16 cellular contexts compared by ENCODE assay signal in genomic region chr2:113978524-113979171, GRCh38.
A peak's percentile ranks its signal among the peaks of the same experiment; 100 is the strongest.
DNase-seq lines count a peak whose midpoint lies in the region; ATAC-seq and TF ChIP-seq lines count a peak whose summit lies in the region.
"Had no signal": no experiment of that assay in that cellular context is flagged by ENCODE, and none has a peak within 500 bp of the region (broad histone marks: within the 10 kb centered on the region; RNA-seq: fewer than 3 reads in every experiment).

No MANE protein-coding gene starts in this region.

- H3K27me3 ChIP-seq in breast epithelium (no peaks in the 10 kb centered on the region), testis (no peaks in the 10 kb centered on the region)
- H3K27me3 ChIP-seq: gastrocnemius medialis, upper lobe of left lung had no signal

- WGBS in testis, 2 donors = 58 to 68% methylated on average over 19 to 20 of the region's 20 CpGs

- no peak overlapping the region for H3K27ac Mint-ChIP-seq in MCF 10A (ENCODE audit: low read depth, unreplicated experiment)
- peak overlapping the region; percentile 72 for H3K27ac Mint-ChIP-seq in central memory CD8-positive, alpha-beta T cell (ENCODE audit: low read depth)
- H3K27ac Mint-ChIP-seq: activated CD4-positive, alpha-beta T cell treated with anti-CD3 and anti-CD28 coated beads, Interleukin-2, amount 10 ng/mL, durations not matched to agents 24 days and 14 days had no signal

- no TSS peak for BruUV-seq in MCF 10A (replicated peaks; lab: Mats Ljungman, UMichigan)

- H3K27ac ChIP-seq in breast epithelium (peak overlapping the region; percentile 68 to 87), testis (peak overlapping the region; percentile 15 to 57)
- H3K27ac ChIP-seq: A549, C4-2B, gastrocnemius medialis, upper lobe of left lung had no signal

- POLR2A ChIA-PET in MCF 10A (lab: Yijun Ruan, JAX) = interaction anchor here (0.6 to 1.1 kb wide), 2 partner anchors 10 to 113 kb away, joined by 3 read pairs; no protein-coding TSS in a partner anchor

- H3K9me3 Mint-ChIP-seq in MCF 10A (ENCODE audit: unreplicated experiment) = no peaks in the 10 kb centered on the region
- H3K9me3 Mint-ChIP-seq in central memory CD8-positive, alpha-beta T cell = no peaks in the 10 kb centered on the region
- H3K9me3 Mint-ChIP-seq: activated CD4-positive, alpha-beta T cell treated with anti-CD3 and anti-CD28 coated beads, Interleukin-2, amount 10 ng/mL, durations not matched to agents 24 days and 14 days had no signal

- TF ChIP-seq POLR2A in breast epithelium (IDR thresholded peaks at IDR 0.05) (no peak), testis (IDR thresholded peaks at IDR 0.05) (no peak)

- H3K4me3 ChIP-seq in breast epithelium = no peak overlapping the region
- H3K4me3 ChIP-seq in testis = peak overlapping the region; percentile 50 to 52
- H3K4me3 ChIP-seq: A549, gastrocnemius medialis, lung, upper lobe of left lung had no signal

- DNase-seq in breast epithelium (ENCODE audit: low spot score in 2 of 2) (peak in 1 of 2 donors; percentile 29), MCF 10A (ENCODE audit: unreplicated experiment) (no peak), left kidney (ENCODE audit: low read depth, low spot score) (peak; percentile 41), testis (no peak), left ventricle myocardium superior (no peak), GM19240 (ENCODE audit: insufficient read length, low spot score) (no peak)
- no peak for DNase-seq in central memory CD8-positive, alpha-beta T cell (ENCODE audit: low spot score in 2 of 2)
- DNase-seq in activated CD4-positive, CD25-positive, alpha-beta regulatory T cell treated with anti-CD3 and anti-CD28 coated beads, Interleukin-2, amount 50 U/mL, for 72 hours = no peak
- DNase-seq: gastrocnemius medialis, NCI-H1436 treated with DMSO at 0.1 percent for 48 hours, NCI-H2171 treated with DMSO at 0.1 percent for 48 hours had no signal

- ATAC-seq in central memory CD8-positive, alpha-beta T cell (replicated peaks; ENCODE audit: extremely low read depth, poor library complexity, severe bottlenecking) = no peak
- ATAC-seq in left ventricle myocardium superior = no peak
- ATAC-seq: gastrocnemius medialis had no signal

- H3K4me1 Mint-ChIP-seq in MCF 10A (ENCODE audit: insufficient read depth, unreplicated experiment) = peaks cover 6% of the 10 kb centered on the region
- H3K4me1 Mint-ChIP-seq in central memory CD8-positive, alpha-beta T cell = no peaks in the 10 kb centered on the region

- H3K9me3 ChIP-seq in breast epithelium (peaks cover 0 to 7% of the 10 kb centered on the region in 2 donors), testis (no peaks in the 10 kb centered on the region)
- H3K9me3 ChIP-seq: gastrocnemius medialis had no signal

- intact Hi-C loops in breast epithelium (cut with DNase I; ENCODE audit: low total_unique reads) = no loop called here
- intact Hi-C loops in MCF 10A (cut with micrococcal nuclease) = loop anchor here (5.0 kb wide), 1 partner anchor 224 kb away; no protein-coding TSS in a partner anchor
- intact Hi-C loops in testis (cut with DNase I; ENCODE audit: low total_unique reads) = loop anchor here (10.0 kb wide), 1 partner anchor 576 kb away; no protein-coding TSS in a partner anchor
- intact Hi-C loops in left ventricle myocardium superior (cut with micrococcal nuclease) = no loop called here

- no peak overlapping the region for H3K4me3 Mint-ChIP-seq in MCF 10A (ENCODE audit: unreplicated experiment)
- no peak overlapping the region for H3K4me3 Mint-ChIP-seq in central memory CD8-positive, alpha-beta T cell
- H3K4me3 Mint-ChIP-seq: activated CD4-positive, alpha-beta T cell treated with anti-CD3 and anti-CD28 coated beads, Interleukin-2, amount 10 ng/mL, durations not matched to agents 24 days and 14 days had no signal

- H3K27me3 Mint-ChIP-seq in MCF 10A (ENCODE audit: insufficient read depth, unreplicated experiment) = no peaks in the 10 kb centered on the region
- H3K27me3 Mint-ChIP-seq in central memory CD8-positive, alpha-beta T cell = no peaks in the 10 kb centered on the region
- H3K27me3 Mint-ChIP-seq: activated CD4-positive, alpha-beta T cell treated with anti-CD3 and anti-CD28 coated beads, Interleukin-2, amount 10 ng/mL, durations not matched to agents 24 days and 14 days had no signal

- peaks cover 13% of the 10 kb centered on the region for H3K36me3 Mint-ChIP-seq in MCF 10A (ENCODE audit: insufficient read depth, unreplicated experiment)
- peaks cover 14% of the 10 kb centered on the region for H3K36me3 Mint-ChIP-seq in central memory CD8-positive, alpha-beta T cell (ENCODE audit: insufficient read depth)

- TF ChIP-seq CTCF in breast epithelium (IDR thresholded peaks at IDR 0.05) (no peak), MCF 10A (IDR thresholded peaks at IDR 0.05; ENCODE audit: unreplicated experiment) (no peak), testis (IDR thresholded peaks at IDR 0.05) (no peak)

- H3K4me1 ChIP-seq in breast epithelium = no peaks in the 10 kb centered on the region
- peaks cover 12% of the 10 kb centered on the region for H3K4me1 ChIP-seq in testis
- H3K4me1 ChIP-seq: A549, gastrocnemius medialis, upper lobe of left lung had no signal

- H3K36me3 ChIP-seq in breast epithelium = no peaks in the 10 kb centered on the region
- no peaks in the 10 kb centered on the region for H3K36me3 ChIP-seq in testis (ENCODE audit: low read depth, missing control alignments)
- H3K36me3 ChIP-seq: gastrocnemius medialis had no signal

- CTCF ChIA-PET in MCF 10A (lab: Yijun Ruan, JAX) = interaction anchor here (0.6 to 5.8 kb wide), 5 partner anchors 12 to 572 kb away, joined by 3 to 58 read pairs (median 4); no protein-coding TSS in a partner anchor

Comparison
In these comparisons a context has a peak if more than half of its experiments do, and no peak if none do; other contexts are left out.
1. intact Hi-C loops: an anchor here in MCF 10A (5.0 kb wide) and testis (10.0 kb wide); none called in breast epithelium and left ventricle myocardium superior.
2. H3K4me3 ChIP-seq: peak in testis (2 of 2); none in breast epithelium (0 of 3).